ENCODE assay signal across 8 cellular contexts in genomic region chr19:36417752-36418286, GRCh38. TPM values are rescaled to one million over a fixed set of nuclear protein-coding genes. Genes with fewer than 3 reads are reported as not detected.
DNase-seq lines count a peak whose midpoint lies in the region; ATAC-seq and TF ChIP-seq lines count a peak whose summit lies in the region.

No MANE protein-coding gene starts in this region.

- no peak for TF ChIP-seq EP300 in SK-N-SH (IDR thresholded peaks at IDR 0.05; ENCODE audit: borderline replicate concordance in 1 of 2, low read depth in 1 of 2, low read length in 1 of 2)

- TF ChIP-seq RAD21 in SK-N-SH (IDR thresholded peaks at IDR 0.05; ENCODE audit: low read length) = no peak

- intact Hi-C loops in esophagus squamous epithelium (cut with DNase I) = no loop called here
- intact Hi-C loops in psoas muscle (cut with DNase I) = no loop called here
- intact Hi-C loops in left colon (cut with DNase I, micrococcal nuclease) = no loop called here

- H3K36me3 ChIP-seq in SK-N-SH (replicated peaks in 1 of 2; ENCODE audit: control insufficient read depth in 1 of 2, insufficient read depth in 2 of 2, low read length in 1 of 2) = peaks cover 0 to 21% of the 10 kb centered on the region in 2 experiments
- H3K36me3 ChIP-seq in esophagus squamous epithelium = no peaks in the 10 kb centered on the region
- peaks cover 0 to 2% of the 10 kb centered on the region in 2 donors for H3K36me3 ChIP-seq in psoas muscle (ENCODE audit: insufficient read depth in 1 of 2, low read depth in 1 of 2)

- 15% methylated on average over 25 of the region's 25 CpGs for WGBS in SK-N-SH (ENCODE audit: low lambda C conversion rate)
- 12 to 42% methylated on average over 11 to 17 of the region's 25 CpGs for WGBS in esophagus squamous epithelium, 2 donors
- 12 to 24% (median 16%) methylated on average over 25 of the region's 25 CpGs for WGBS in psoas muscle, 3 donors

- DNase-seq in SK-N-SH (no peak), esophagus squamous epithelium (lab: John Stamatoyannopoulos, UW) (no peak), psoas muscle (no peak), foreskin melanocyte (no peak), Ammon's horn (ENCODE audit: low spot score) (no peak), NK-92 (lab: John Stamatoyannopoulos, UW; ENCODE audit: unreplicated experiment) (no peak), left colon (no peak)

- ATAC-seq in GM18502 (IDR thresholded peaks at IDR 0.05; ENCODE audit: poor library complexity, unreplicated experiment) (peak; percentile 13), psoas muscle (no peak), left colon (no peak)

- H2AFZ ChIP-seq in SK-N-SH (ENCODE audit: low read depth) = peak overlapping the region; percentile 95

- H3K9me3 ChIP-seq in SK-N-SH (0 out of 2 replicates have a peak, but pooled peaks cover 4% of the 10 kb centered on the region), esophagus squamous epithelium (peaks cover 0 to 28% (median 0%) of the 10 kb centered on the region in 3 donors), psoas muscle (peaks cover 17% of the 10 kb centered on the region)

- H3K4me1 ChIP-seq in SK-N-SH (ENCODE audit: control insufficient read depth in 1 of 2, insufficient read depth in 2 of 2, low read depth in 1 of 2, low read length in 1 of 2) = peaks cover 0 to 6% of the 10 kb centered on the region in 2 experiments; a peak in 2 of 4 replicates
- H3K4me1 ChIP-seq in esophagus squamous epithelium = peaks cover 7 to 34% (median 10%) of the 10 kb centered on the region in 3 donors
- H3K4me1 ChIP-seq in psoas muscle = peaks cover 8% of the 10 kb centered on the region

- no peaks in the 10 kb centered on the region for H4K20me1 ChIP-seq in SK-N-SH (ENCODE audit: insufficient read depth)

- H3K4me3 ChIP-seq in SK-N-SH (ENCODE audit: low read depth in 2 of 2, low read length in 1 of 2) (peak overlapping the region; percentile 66 to 72), esophagus squamous epithelium (peak overlapping the region; percentile 63 to 78 (median 74)), psoas muscle (peak overlapping the region; percentile 95)

- H3F3A ChIP-seq in SK-N-SH (replicated peaks; ENCODE audit: insufficient read depth) = no peaks in the 10 kb centered on the region

- no peak for TF ChIP-seq POLR2A in esophagus squamous epithelium (IDR thresholded peaks at IDR 0.05)

- no peaks in the 10 kb centered on the region for H3K9me2 ChIP-seq in SK-N-SH

- CTCF ChIA-PET in SK-N-SH (lab: Yijun Ruan, JAX) = no interaction called here

- peaks cover 51% of the 10 kb centered on the region for H3K79me2 ChIP-seq in SK-N-SH (ENCODE audit: insufficient read depth)

- H3K27me3 ChIP-seq in SK-N-SH (ENCODE audit: insufficient read depth) (no peaks in the 10 kb centered on the region), esophagus squamous epithelium (peaks cover 0 to 18% (median 0%) of the 10 kb centered on the region in 4 donors), psoas muscle (ENCODE audit: insufficient read depth in 3 of 3, low read length in 2 of 3) (peaks cover 0 to 21% (median 7%) of the 10 kb centered on the region in 3 donors)

- peak overlapping the region; percentile 64 to 88; a peak in 3 of 4 replicates for H3K27ac ChIP-seq in SK-N-SH (ENCODE audit: low read depth in 2 of 2, low read length in 1 of 2)
- H3K27ac ChIP-seq in esophagus squamous epithelium = peak overlapping the region; percentile 77 to 93 (median 88)
- H3K27ac ChIP-seq in psoas muscle = peak overlapping the region; percentile 83

- TF ChIP-seq CTCF in SK-N-SH (IDR thresholded peaks at IDR 0.05) (no peak), esophagus squamous epithelium (IDR thresholded peaks at IDR 0.05) (no peak), psoas muscle (IDR thresholded peaks at IDR 0.05) (no peak)

- H3K4me2 ChIP-seq in SK-N-SH = peak overlapping the region; percentile 79

- POLR2A ChIA-PET in SK-N-SH (lab: Yijun Ruan, JAX) = interaction anchor here (0.6 to 2.3 kb wide), 5 partner anchors 29 to 367 kb away, joined by 3 to 10 read pairs (median 3); partner anchors contain the start of genes ZNF260, ZNF529 and ZNF566

- peak overlapping the region; percentile 85 for H3K9ac ChIP-seq in SK-N-SH

TF ChIP-seq in SK-N-SH, 30 proteins besides CTCF, POLR2A, EP300 and RAD21:
- TF ChIP-seq NFIC (IDR thresholded peaks at IDR 0.05; ENCODE audit: borderline replicate concordance) (no peak), FOXM1 (IDR thresholded peaks at IDR 0.05; ENCODE audit: low read depth) (no peak), FOSL2 (IDR thresholded peaks at IDR 0.05; ENCODE audit: borderline replicate concordance, low read depth) (no peak), CHD2 (IDR thresholded peaks at IDR 0.05; ENCODE audit: low read length, partially characterized antibody) (no peak), FOXJ3 (CRISPR knock-in tag; IDR thresholded peaks at IDR 0.05) (0 out of 2 replicates have a peak, but pooled peaks have one; percentile 25), GABPA (IDR thresholded peaks at IDR 0.05; ENCODE audit: low read depth) (no peak)
TF ChIP-seq in SK-N-SH: peak in this region for 1.

RNA-seq across cellular contexts. Expression of gene ZFP82, which starts 0.6 kb away (rescaled TPM):
- polyA plus RNA-seq in SK-N-SH (2012; rRNA removed) (2.1 and 2.8 TPM in 2 replicates), psoas muscle (1 to 10 TPM in 2 of 3 donors, under 1 TPM in 1; 1.00 to 1.2 (median 1.1) TPM)
- 3.0 and 3.3 TPM in 2 replicates for polyA plus RNA-seq in SK-N-SH (2012; cell fraction: cytosol; rRNA removed)
- 2.0 and 3.5 TPM in 2 replicates for polyA plus RNA-seq in SK-N-SH (2012; cell fraction: nucleus; rRNA removed)
- total RNA-seq in esophagus squamous epithelium (1 to 10 TPM in 2 of 4 donors, under 1 TPM in 2; 0.30 to 2.1 (median 0.95) TPM), psoas muscle (1 to 10 TPM in 3 of 4 donors, under 1 TPM in 1; 0.55 to 2.1 (median 1.4) TPM), left colon (1 to 10 TPM; 1.5 to 1.6 TPM)

RNA-seq across cellular contexts. Expression of gene ZFP14, which starts 38.8 kb away (rescaled TPM):
- polyA plus RNA-seq in SK-N-SH (2012; rRNA removed) = 1.1 and 2.5 TPM in 2 replicates
- polyA plus RNA-seq in SK-N-SH (2012; cell fraction: cytosol; rRNA removed) = 1.5 and 1.7 TPM in 2 replicates
- 2.9 and 5.0 TPM in 2 replicates for polyA plus RNA-seq in SK-N-SH (2012; cell fraction: nucleus; rRNA removed)
- total RNA-seq in esophagus squamous epithelium = 1 to 10 TPM in 3 of 4 donors, under 1 TPM in 1; 0.88 to 4.0 (median 2.0) TPM
- total RNA-seq in psoas muscle = 1 to 10 TPM in 1 of 4 donors, under 1 TPM in 3; 0.69 to 3.5 (median 0.91) TPM
- polyA plus RNA-seq in psoas muscle = 1 to 10 TPM in 1 of 3 donors, under 1 TPM in 2; 0.24 to 2.5 (median 0.55) TPM
- 1 to 10 TPM; 3.7 to 4.0 TPM for total RNA-seq in left colon
